ENCODE assay signal across 29 cellular contexts in the genomic region with DNA sequence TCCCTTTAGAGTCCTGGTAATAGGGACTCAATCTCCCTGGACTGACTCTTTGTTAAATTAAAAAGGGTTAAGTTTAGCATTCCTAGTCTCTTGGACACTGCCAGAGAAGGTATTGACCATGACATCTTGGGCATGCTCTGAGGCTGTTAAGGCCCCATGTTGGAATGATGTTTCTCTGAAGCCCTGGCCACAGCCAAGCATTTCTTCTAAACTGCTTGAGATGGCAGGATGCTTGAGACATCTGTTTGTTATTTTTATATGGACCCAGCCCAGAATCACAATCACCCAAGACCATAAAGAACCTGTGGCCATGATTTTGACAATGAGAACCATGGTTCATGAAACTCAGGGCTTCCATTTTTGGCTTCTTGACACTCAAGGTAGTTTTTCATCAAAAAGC. TPM values are rescaled to one million over a fixed set of nuclear protein-coding genes. Genes with fewer than 3 reads are reported as not detected.
"Had no signal": no experiment of that assay in that cellular context is flagged by ENCODE, and none has a peak within 500 bp of the region (broad histone marks: within the 10 kb centered on the region; RNA-seq: fewer than 3 reads in every experiment).

No MANE protein-coding gene starts in this region.

- H3K27me3 Mint-ChIP-seq: stimulated activated naive CD8-positive, alpha-beta T cell treated with anti-CD3 and anti-CD28 coated beads, Interleukin-15, Interleukin-2, amounts not matched to agents 100 ng/mL and 50 ng/mL, for 24 hours had no signal

- H3K4me3 ChIP-seq: left ventricle myocardium inferior, lung, mucosa of descending colon, pancreas, prostate gland, spleen, suprapubic skin, thoracic aorta, tibial nerve, uterus had no signal

- H3K36me3 ChIP-seq: pancreas, prostate gland, spleen, suprapubic skin, thoracic aorta, uterus had no signal

- H3K27me3 ChIP-seq: suprapubic skin, uterus had no signal

- H3K27ac Mint-ChIP-seq: immature natural killer cell; naive thymus-derived CD8-positive, alpha-beta T cell; nephron; stimulated activated effector memory CD8-positive, alpha-beta T cell treated with anti-CD3 and anti-CD28 coated beads, Interleukin-12 subunit alpha, Interleukin-12 subunit beta, amount 100 ng/mL, for 72 hours; stimulated activated naive CD8-positive, alpha-beta T cell treated with anti-CD3 and anti-CD28 coated beads, Interleukin-15, Interleukin-2, amounts not matched to agents 100 ng/mL and 50 ng/mL, for 24 hours; type B pancreatic cell had no signal

- H3K4me3 Mint-ChIP-seq: immature natural killer cell; naive thymus-derived CD8-positive, alpha-beta T cell; nephron; neural crest cell; stimulated activated effector memory CD8-positive, alpha-beta T cell treated with anti-CD3 and anti-CD28 coated beads, Interleukin-12 subunit alpha, Interleukin-12 subunit beta, amount 100 ng/mL, for 72 hours; stimulated activated naive CD8-positive, alpha-beta T cell treated with anti-CD3 and anti-CD28 coated beads, Interleukin-15, Interleukin-2, amounts not matched to agents 100 ng/mL and 50 ng/mL, for 24 hours; type B pancreatic cell had no signal

- H3K4me1 ChIP-seq: pancreas, prostate gland, spleen, tibial nerve, uterus had no signal

- H3K9me3 Mint-ChIP-seq: nephron; stimulated activated effector memory CD8-positive, alpha-beta T cell treated with anti-CD3 and anti-CD28 coated beads, Interleukin-12 subunit alpha, Interleukin-12 subunit beta, amount 100 ng/mL, for 72 hours; stimulated activated naive CD8-positive, alpha-beta T cell treated with anti-CD3 and anti-CD28 coated beads, Interleukin-15, Interleukin-2, amounts not matched to agents 100 ng/mL and 50 ng/mL, for 24 hours; type B pancreatic cell had no signal

- DNase-seq: hypothalamus; immature natural killer cell; kidney; left ventricle myocardium inferior; midbrain; mucosa of descending colon; naive thymus-derived CD8-positive, alpha-beta T cell; nucleus accumbens; pancreas; posterior cingulate gyrus; retina; right cardiac atrium; small intestine; spleen; stimulated activated CD4-positive, alpha-beta T cell treated with anti-CD3 and anti-CD28 coated beads, Interleukin-4, amount 100 ng/mL, for 24 hours; stimulated activated naive CD4-positive, alpha-beta T cell; uterus had no signal

- H3K9me3 ChIP-seq: left ventricle myocardium inferior, mucosa of descending colon, pancreas, prostate gland, spleen, suprapubic skin, thoracic aorta, tibial nerve, uterus had no signal

- H3K27ac ChIP-seq: left ventricle myocardium inferior, pancreas, prostate gland, spleen, suprapubic skin, thoracic aorta, tibial nerve, uterus had no signal

- H3K4me1 Mint-ChIP-seq: immature natural killer cell; naive thymus-derived CD8-positive, alpha-beta T cell; stimulated activated effector memory CD8-positive, alpha-beta T cell treated with anti-CD3 and anti-CD28 coated beads, Interleukin-12 subunit alpha, Interleukin-12 subunit beta, amount 100 ng/mL, for 72 hours had no signal

- FAIRE-seq: islet of Langerhans, kidney, pancreas, small intestine had no signal

RNA-seq across cellular contexts. Expression of a gene that starts 5.5 kb away (rescaled TPM):
- total RNA-seq: left ventricle myocardium inferior, osteoblast had no signal
- polyA plus RNA-seq: immature natural killer cell; naive thymus-derived CD8-positive, alpha-beta T cell had no signal
